In the genomic region with DNA sequence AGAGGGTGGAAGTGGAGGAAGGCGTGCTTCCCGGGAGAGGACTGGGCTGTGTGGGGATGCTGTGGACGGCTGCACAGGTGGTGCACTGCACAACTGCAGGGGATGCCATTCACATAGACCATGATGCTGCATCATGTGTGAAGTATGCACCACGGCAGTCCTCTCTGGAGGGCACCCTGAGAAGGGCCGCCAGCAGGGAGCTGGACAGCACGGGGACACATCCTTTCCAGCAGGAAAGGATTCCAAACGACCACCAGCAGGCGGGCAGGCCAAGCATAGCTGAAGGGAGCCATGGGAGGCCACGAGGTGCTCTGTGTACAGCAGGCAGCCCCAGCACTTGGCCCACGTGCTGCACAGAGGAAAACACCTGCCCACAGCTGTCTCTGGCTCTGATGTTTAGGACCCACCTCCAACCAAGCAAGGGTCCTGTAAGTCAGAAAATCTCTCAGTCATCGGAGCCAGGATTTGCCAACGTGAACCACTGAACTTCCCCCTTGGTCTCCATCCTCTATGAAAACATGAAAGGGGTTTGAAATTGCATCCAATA, we compare ENCODE assay signal across 1 cellular context.
TF ChIP-seq lines count a peak whose summit lies in the region.

No MANE protein-coding gene starts in this region.

TF ChIP-seq in H1, 55 proteins besides CTCF, POLR2A, EP300 and RAD21:
- TF ChIP-seq SP4 (IDR thresholded peaks at IDR 0.05; ENCODE audit: low read length) (no peak), SIX5 (IDR thresholded peaks at IDR 0.05; ENCODE audit: low read depth, low read length) (no peak), HDAC2 (IDR thresholded peaks at IDR 0.05; ENCODE audit: borderline replicate concordance in 1 of 2, low read depth in 2 of 2, low read length in 2 of 2) (no peak), RNF2 (IDR thresholded peaks at IDR 0.05; ENCODE audit: borderline replicate concordance, low read depth, low read length, missing control alignments, poor library complexity, severe bottlenecking) (no peak), NANOG (IDR thresholded peaks at IDR 0.05; ENCODE audit: insufficient read depth, low read depth, low read length, poor library complexity, severe bottlenecking) (no peak), POU5F1 (IDR thresholded peaks at IDR 0.05; ENCODE audit: low read depth, low read length) (no peak), NRF1 (IDR thresholded peaks at IDR 0.05; ENCODE audit: low read depth, low read length) (no peak), BRCA1 (IDR thresholded peaks at IDR 0.05; ENCODE audit: low read depth, low read length) (no peak), CTBP2 (IDR thresholded peaks at IDR 0.05; ENCODE audit: borderline replicate concordance, insufficient read depth, insufficient read length, low read length) (no peak)
